9 cellular contexts compared by ENCODE assay signal in genomic region chr1:62746086-62746808, GRCh38. TPM values are rescaled to one million over a fixed set of nuclear protein-coding genes. Genes with fewer than 3 reads are reported as not detected.
A peak's percentile ranks its signal among the peaks of the same experiment; 100 is the strongest.
DNase-seq lines count a peak whose midpoint lies in the region; ATAC-seq and TF ChIP-seq lines count a peak whose summit lies in the region.
"Had no signal": no experiment of that assay in that cellular context is flagged by ENCODE, and none has a peak within 500 bp of the region (broad histone marks: within the 10 kb centered on the region; RNA-seq: fewer than 3 reads in every experiment).

No MANE protein-coding gene starts in this region.

- peaks cover 11% of the 10 kb centered on the region for H3K27me3 Mint-ChIP-seq in T-helper 17 cell

- H3K9ac ChIP-seq in adipocyte (ENCODE audit: low read length) (peak overlapping the region; percentile 47), subcutaneous abdominal adipose tissue (ENCODE audit: low read length in 5 of 5) (no peak overlapping the region)

- no peak overlapping the region for H3K27ac Mint-ChIP-seq in T-helper 17 cell
- H3K27ac Mint-ChIP-seq: stimulated activated naive B cell treated with anti-CD40 and anti-IgM and Interleukin-4, amounts not matched to agents 10 μg/mL and 1 μg/mL and 100 μg/mL, for 72 hours had no signal

- H3K4me3 ChIP-seq in GM12865 (ENCODE audit: low read depth, low read length) (no peak overlapping the region), adipocyte (ENCODE audit: low read length) (peak overlapping the region; percentile 74), subcutaneous abdominal adipose tissue (ENCODE audit: low read depth in 1 of 5, low read length in 5 of 5) (peak overlapping the region in 3 of 5 donors; percentile 30 to 53 (median 33))

- H3K36me3 Mint-ChIP-seq in T-helper 17 cell (ENCODE audit: low read depth): no peaks in the 10 kb centered on the region
- H3K36me3 Mint-ChIP-seq: stimulated activated naive B cell treated with anti-CD40 and anti-IgM and Interleukin-4, amounts not matched to agents 10 μg/mL and 1 μg/mL and 100 μg/mL, for 72 hours had no signal

- no peaks in the 10 kb centered on the region for H3K4me1 Mint-ChIP-seq in T-helper 17 cell
- H3K4me1 Mint-ChIP-seq: stimulated activated naive B cell treated with anti-CD40 and anti-IgM and Interleukin-4, amounts not matched to agents 10 μg/mL and 1 μg/mL and 100 μg/mL, for 72 hours had no signal

- no peaks in the 10 kb centered on the region for H3K9me3 ChIP-seq in adipocyte (ENCODE audit: control insufficient read depth, low read length)
- peaks cover 0 to 4% (median 4%) of the 10 kb centered on the region in 5 donors for H3K9me3 ChIP-seq in subcutaneous abdominal adipose tissue (ENCODE audit: control insufficient read depth in 5 of 5, low read length in 5 of 5)
- no peaks in the 10 kb centered on the region for H3K9me3 ChIP-seq in T-helper 17 cell (ENCODE audit: control insufficient read depth, low read length, poor library complexity, severe bottlenecking)

- H3K4me1 ChIP-seq in adipocyte (ENCODE audit: control insufficient read depth, insufficient read depth, low read length) (peaks cover 22% of the 10 kb centered on the region), subcutaneous abdominal adipose tissue (ENCODE audit: control insufficient read depth in 5 of 5, insufficient read depth in 5 of 5, low read length in 5 of 5) (peaks cover 0 to 17% (median 12%) of the 10 kb centered on the region in 5 donors)

- no peak overlapping the region for H3K27ac ChIP-seq in subcutaneous abdominal adipose tissue (ENCODE audit: low read depth, low read length)

- DNase-seq in A172 (ENCODE audit: low spot score): peak; percentile 61
- DNase-seq in GM12865 (ENCODE audit: low read depth): peak; percentile 43
- peak; percentile 84 for DNase-seq in NCI-H2029 treated with DMSO at 0.1 percent for 48 hours (lab: John Stamatoyannopoulos, UW)
- DNase-seq in adipocyte (ENCODE audit: low read depth): peak; percentile 85
- peak; percentile 47 for DNase-seq in hepatic stellate cell (ENCODE audit: low spot score)
- no peak for DNase-seq in T-helper 17 cell
- no peak for DNase-seq in activated effector memory CD4-positive, alpha-beta T cell treated with Interleukin-2 at 50 U/mL for 16 hours
- DNase-seq: stimulated activated naive B cell treated with anti-CD40 and anti-IgM and Interleukin-4, amounts not matched to agents 10 μg/mL and 1 μg/mL and 100 μg/mL, for 72 hours had no signal

- H3K36me3 ChIP-seq in adipocyte (ENCODE audit: control insufficient read depth, insufficient read depth, low read length, severe bottlenecking) (no peaks in the 10 kb centered on the region), subcutaneous abdominal adipose tissue (ENCODE audit: control insufficient read depth in 5 of 5, insufficient read depth in 5 of 5, low read length in 5 of 5) (no peaks in the 10 kb centered on the region)

- no peak overlapping the region for H3K4me3 Mint-ChIP-seq in T-helper 17 cell
- H3K4me3 Mint-ChIP-seq: stimulated activated naive B cell treated with anti-CD40 and anti-IgM and Interleukin-4, amounts not matched to agents 10 μg/mL and 1 μg/mL and 100 μg/mL, for 72 hours had no signal

- ATAC-seq in T-helper 17 cell: no peak

- peak; percentile 48 for TF ChIP-seq CTCF in GM12865 (IDR thresholded peaks at IDR 0.05; ENCODE audit: insufficient read depth, low read depth, low read length, missing control alignments)

- H3K27me3 ChIP-seq in adipocyte (replicated peaks; ENCODE audit: control insufficient read depth, insufficient read depth, low read length) (no peaks in the 10 kb centered on the region), subcutaneous abdominal adipose tissue (ENCODE audit: control insufficient read depth in 5 of 5, insufficient read depth in 4 of 5, low read length in 5 of 5) (no peaks in the 10 kb centered on the region)

RNA-seq across cellular contexts. Expression of gene ATG4C, which starts 37.7 kb away (rescaled TPM):
- total RNA-seq in A172 (2014; rRNA removed; shearing (Covaris generic)): 10.2 and 13.3 TPM in 2 replicates
- 1 to 10 TPM; 5.3 to 7.2 TPM for total RNA-seq in T-helper 17 cell

RNA-seq across cellular contexts. Expression of gene DOCK7, which starts 58.1 kb away (rescaled TPM):
- total RNA-seq in A172 (2014; rRNA removed; shearing (Covaris generic)): 41.2 and 70.2 TPM in 2 replicates
- 1 to 10 TPM; 7.8 to 8.8 TPM for total RNA-seq in T-helper 17 cell

Comparison
In these comparisons a context has a peak if more than half of its experiments do, and no peak if none do; other contexts are left out.
1. DNase-seq: peak in A172 (single experiment), GM12865 (single experiment), NCI-H2029 treated with DMSO at 0.1 percent for 48 hours (single experiment), adipocyte (single experiment) and hepatic stellate cell (single experiment); none in T-helper 17 cell (0 of 3) and activated effector memory CD4-positive, alpha-beta T cell treated with Interleukin-2 at 50 U/mL for 16 hours (single experiment).